23 cellular contexts compared by ENCODE assay signal in the genomic region with DNA sequence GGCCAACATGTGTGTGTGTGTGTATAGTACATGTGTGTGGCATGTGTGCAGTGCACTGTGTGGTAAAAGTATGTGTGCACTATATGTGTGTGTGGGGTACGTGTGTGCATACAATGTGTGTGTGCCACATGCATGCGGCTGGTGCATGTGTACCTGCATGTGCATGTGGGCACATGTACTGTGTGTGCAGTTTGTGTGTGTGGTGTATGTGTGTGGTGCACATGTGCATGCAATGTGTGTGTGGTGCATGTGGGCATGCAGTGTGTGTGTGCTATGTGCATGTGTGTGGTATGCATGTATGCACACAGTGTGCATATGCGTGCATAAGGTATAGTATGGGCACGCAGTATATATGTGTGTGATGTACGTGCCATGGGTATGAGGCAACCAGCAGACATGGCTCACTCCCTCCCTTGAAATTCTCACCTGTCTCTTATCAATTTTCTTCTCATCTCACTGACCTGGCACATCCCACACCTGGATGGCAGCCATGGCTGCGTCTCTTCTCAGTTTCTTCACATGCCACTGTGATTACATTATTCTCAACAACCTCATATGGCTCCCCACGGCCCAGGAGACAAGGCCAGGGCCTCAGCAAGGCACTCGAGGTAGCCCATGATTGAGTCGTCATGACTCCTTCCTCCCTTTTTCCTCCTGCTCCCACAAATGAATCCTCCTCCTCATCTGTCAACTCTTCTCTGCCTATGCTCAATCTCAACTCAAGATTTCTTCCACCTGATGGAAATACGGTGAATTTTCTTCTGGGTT. TPM values are rescaled to one million over a fixed set of nuclear protein-coding genes. Genes with fewer than 3 reads are reported as not detected.
DNase-seq lines count a peak whose midpoint lies in the region; ATAC-seq and TF ChIP-seq lines count a peak whose summit lies in the region.
"Had no signal": no experiment of that assay in that cellular context is flagged by ENCODE, and none has a peak within 500 bp of the region (broad histone marks: within the 10 kb centered on the region; RNA-seq: fewer than 3 reads in every experiment).

No MANE protein-coding gene starts in this region.

- peak overlapping the region in 6 of 9 donors; percentile 1 to 78 (median 48) for H3K27ac Mint-ChIP-seq in naive thymus-derived CD4-positive, alpha-beta T cell
- H3K27ac Mint-ChIP-seq: activated naive CD4-positive, alpha-beta T cell treated with anti-CD3 and anti-CD28 coated beads, Interleukin-2, amount 10 ng/mL, durations not matched to agents 7 days and 5 days; activated T-cell treated with anti-CD3 and anti-CD28 coated beads, Interleukin-2, amount 50 U/mL, for 72 hours had no signal

- TF ChIP-seq CTCF in left ventricle myocardium inferior (IDR thresholded peaks at IDR 0.05; ENCODE audit: borderline replicate concordance): no peak

- no peak overlapping the region for H3K4me3 Mint-ChIP-seq in naive thymus-derived CD4-positive, alpha-beta T cell
- H3K4me3 Mint-ChIP-seq: activated naive CD4-positive, alpha-beta T cell treated with anti-CD3 and anti-CD28 coated beads, Interleukin-2, amount 10 ng/mL, durations not matched to agents 7 days and 5 days; activated T-cell treated with anti-CD3 and anti-CD28 coated beads, Interleukin-2, amount 50 U/mL, for 72 hours; stimulated activated memory B cell treated with anti-CD40 and anti-IgM and Interleukin-4, amounts not matched to agents 10 μg/mL and 1 μg/mL and 100 μg/mL, for 72 hours; T-helper 1 cell treated with Interleukin-12 subunit alpha and Interleukin-12 subunit beta and Interleukin-4 antibody, amounts not matched to agents 30 μg/mL and 1 μg/mL, for 36 hours had no signal

- H3K4me3 ChIP-seq in left ventricle myocardium inferior: no peak overlapping the region
- H3K4me3 ChIP-seq in naive thymus-derived CD4-positive, alpha-beta T cell (ENCODE audit: low read length): no peak overlapping the region
- H3K4me3 ChIP-seq: ascending aorta, prostate gland, SJSA1 had no signal

- H3K36me3 Mint-ChIP-seq in naive thymus-derived CD4-positive, alpha-beta T cell: peaks cover 0 to 26% (median 12%) of the 10 kb centered on the region in 5 donors

- intact Hi-C loops in left ventricle myocardium inferior (cut with micrococcal nuclease) (no loop called here), left ventricle myocardium superior (cut with micrococcal nuclease) (no loop called here)
- intact Hi-C loops in naive thymus-derived CD4-positive, alpha-beta T cell (cut with micrococcal nuclease): loop anchor here in 1 of 2 donors (2.0 kb wide), 1 partner anchor 27 kb away; no protein-coding TSS in a partner anchor

- H3K27me3 ChIP-seq in left ventricle myocardium inferior (ENCODE audit: low read depth): no peaks in the 10 kb centered on the region
- H3K27me3 ChIP-seq in naive thymus-derived CD4-positive, alpha-beta T cell (ENCODE audit: control insufficient read depth in 2 of 2, insufficient read depth in 2 of 2, low read length in 2 of 2): no peaks in the 10 kb centered on the region
- H3K27me3 ChIP-seq: ascending aorta, SJSA1 had no signal

- ATAC-seq in left ventricle myocardium superior: no peak
- peak; percentile 24 for ATAC-seq in naive thymus-derived CD4-positive, alpha-beta T cell
- ATAC-seq in HG03280 (IDR thresholded peaks at IDR 0.05; ENCODE audit: unreplicated experiment): no peak
- ATAC-seq: activated T-cell treated with anti-CD3 and anti-CD28 coated beads, Interleukin-2, amount 50 U/mL, for 72 hours; stimulated activated memory B cell treated with anti-CD40 and anti-IgM and Interleukin-4, amounts not matched to agents 10 μg/mL and 1 μg/mL and 100 μg/mL, for 72 hours had no signal

- H3K9me3 Mint-ChIP-seq in naive thymus-derived CD4-positive, alpha-beta T cell: no peaks in the 10 kb centered on the region
- H3K9me3 Mint-ChIP-seq: activated naive CD4-positive, alpha-beta T cell treated with anti-CD3 and anti-CD28 coated beads, Interleukin-2, amount 10 ng/mL, durations not matched to agents 7 days and 5 days; activated T-cell treated with anti-CD3 and anti-CD28 coated beads, Interleukin-2, amount 50 U/mL, for 72 hours; stimulated activated memory B cell treated with anti-CD40 and anti-IgM and Interleukin-4, amounts not matched to agents 10 μg/mL and 1 μg/mL and 100 μg/mL, for 72 hours; T-helper 1 cell treated with Interleukin-12 subunit alpha and Interleukin-12 subunit beta and Interleukin-4 antibody, amounts not matched to agents 30 μg/mL and 1 μg/mL, for 36 hours had no signal

- H3K27ac ChIP-seq in left ventricle myocardium inferior (replicated peaks): peak overlapping the region; percentile 51
- H3K27ac ChIP-seq in naive thymus-derived CD4-positive, alpha-beta T cell (ENCODE audit: low read depth, low read length): no peak overlapping the region
- H3K27ac ChIP-seq: ascending aorta, C4-2B, epithelial cell of prostate, prostate gland, SJSA1 had no signal

- no peaks in the 10 kb centered on the region for H3K36me3 ChIP-seq in left ventricle myocardium inferior
- peaks cover 0 to 14% (median 0%) of the 10 kb centered on the region in 3 experiments for H3K36me3 ChIP-seq in naive thymus-derived CD4-positive, alpha-beta T cell (ENCODE audit: control insufficient read depth in 2 of 3, insufficient read depth in 3 of 3, low read length in 3 of 3)
- H3K36me3 ChIP-seq: ascending aorta, prostate gland had no signal

- H3K4me1 Mint-ChIP-seq in naive thymus-derived CD4-positive, alpha-beta T cell: peaks cover 27 to 85% (median 79%) of the 10 kb centered on the region in 7 donors

- no peaks in the 10 kb centered on the region for H3K9me3 ChIP-seq in left ventricle myocardium inferior (replicated peaks)
- no peaks in the 10 kb centered on the region for H3K9me3 ChIP-seq in naive thymus-derived CD4-positive, alpha-beta T cell (ENCODE audit: control insufficient read depth in 2 of 3, low read length in 3 of 3)
- H3K9me3 ChIP-seq: ascending aorta, prostate gland, SJSA1 had no signal

- no peak for DNase-seq in left ventricle myocardium inferior
- no peak for DNase-seq in left ventricle myocardium superior
- peak; percentile 67 for DNase-seq in NCI-H226
- DNase-seq in naive thymus-derived CD4-positive, alpha-beta T cell: no peak
- no peak for DNase-seq in DMS153 treated with DMSO at 0.1 percent for 48 hours (lab: John Stamatoyannopoulos, UW; ENCODE audit: unreplicated experiment)
- no peak for DNase-seq in epidermal melanocyte (ENCODE audit: insufficient read length, low spot score)
- DNase-seq: activated CD4-positive, alpha-beta T cell treated with anti-CD3 and anti-CD28 coated beads for 48 hours; activated naive CD4-positive, alpha-beta T cell treated with anti-CD3 and anti-CD28 coated beads, Interleukin-2, amount 10 ng/mL, durations not matched to agents 7 days and 5 days; activated T-cell treated with anti-CD3 and anti-CD28 coated beads, Interleukin-2, amount 50 U/mL, for 72 hours; GDM1; Kasumi-1; NCI-H1694 treated with DMSO at 0.1 percent for 48 hours; NCI-H69; small intestine; stimulated activated CD4-positive, alpha-beta T cell treated with anti-CD3 and anti-CD28 coated beads, Interleukin-1b, Interleukin-23, amount 100 ng/mL, for 48 hours had no signal

- CTCF ChIA-PET in naive thymus-derived CD4-positive, alpha-beta T cell (lab: Charles Lee): interaction anchor here (1.3 kb wide), 1 partner anchor 101 kb away, joined by 4 read pairs; no protein-coding TSS in a partner anchor

- peaks cover 54% of the 10 kb centered on the region for H3K4me1 ChIP-seq in left ventricle myocardium inferior
- no peaks in the 10 kb centered on the region for H3K4me1 ChIP-seq in naive thymus-derived CD4-positive, alpha-beta T cell (ENCODE audit: control insufficient read depth in 2 of 2, insufficient read depth in 2 of 2, low read length in 2 of 2)
- H3K4me1 ChIP-seq: ascending aorta, prostate gland, SJSA1 had no signal

- H3K27me3 Mint-ChIP-seq in naive thymus-derived CD4-positive, alpha-beta T cell: no peaks in the 10 kb centered on the region
- H3K27me3 Mint-ChIP-seq: activated naive CD4-positive, alpha-beta T cell treated with anti-CD3 and anti-CD28 coated beads, Interleukin-2, amount 10 ng/mL, durations not matched to agents 7 days and 5 days; stimulated activated memory B cell treated with anti-CD40 and anti-IgM and Interleukin-4, amounts not matched to agents 10 μg/mL and 1 μg/mL and 100 μg/mL, for 72 hours had no signal

- POLR2A ChIA-PET in naive thymus-derived CD4-positive, alpha-beta T cell (lab: Charles Lee): no interaction called here

RNA-seq across cellular contexts. Expression of a gene that starts 57.0 kb away (rescaled TPM):
- 107 TPM for total RNA-seq in left ventricle myocardium inferior
- total RNA-seq in left ventricle myocardium superior: 104 TPM
- total RNA-seq in naive thymus-derived CD4-positive, alpha-beta T cell: 100 to 1,000 TPM in 2 of 5 experiments, 10 to 100 TPM in 3; 79.4 to 117 (median 91.0) TPM
- polyA plus RNA-seq in naive thymus-derived CD4-positive, alpha-beta T cell: 10 to 100 TPM; 51.5 to 55.6 TPM
